5 cellular contexts compared by ENCODE assay signal in the genomic region with DNA sequence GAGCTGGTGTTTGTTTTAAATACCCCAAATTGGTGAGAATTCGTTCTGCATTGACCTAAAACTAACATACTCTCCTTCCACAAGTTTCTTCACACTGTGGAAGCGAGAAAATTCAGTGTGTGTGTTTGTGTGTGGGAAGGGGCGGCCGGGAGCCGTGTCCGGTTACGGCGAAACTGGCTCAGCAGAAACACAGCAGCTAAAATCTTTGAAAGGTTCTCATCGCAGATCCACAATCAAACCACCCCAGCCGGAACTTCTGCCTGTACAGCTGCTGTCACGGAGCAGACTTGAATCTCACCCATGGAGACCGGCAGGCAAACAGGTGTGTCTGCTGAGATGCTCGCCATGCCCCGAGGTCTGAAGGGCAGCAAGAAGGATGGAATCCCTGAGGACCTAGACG. TPM values are rescaled to one million over a fixed set of nuclear protein-coding genes. Genes with fewer than 3 reads are reported as not detected.
"Had no signal": no experiment of that assay in that cellular context is flagged by ENCODE, and none has a peak within 500 bp of the region (broad histone marks: within the 10 kb centered on the region; RNA-seq: fewer than 3 reads in every experiment).

Gene TAF11L4 (plus strand): TSS at position 301 of the 400 bp plus-strand sequence.

RNA-seq across cellular contexts. Expression of gene TAF11L4, which starts in this region (rescaled TPM):
- total RNA-seq: HepG2, HT-29, HT1080, IMR-90 had no signal
- polyA plus RNA-seq: HepG2, IgD-negative memory B cell, IMR-90 had no signal
